ENCODE assay signal across 8 cellular contexts in genomic region chr3:69084326-69084667, GRCh38. TPM values are rescaled to one million over a fixed set of nuclear protein-coding genes. Genes with fewer than 3 reads are reported as not detected.
DNase-seq lines count a peak whose midpoint lies in the region; ATAC-seq and TF ChIP-seq lines count a peak whose summit lies in the region.

No MANE protein-coding gene starts in this region.

- H3K36me3 ChIP-seq in PC-3 (ENCODE audit: low read depth, low read length) (no peaks in the 10 kb centered on the region), muscle layer of duodenum (ENCODE audit: control insufficient read depth in 1 of 2, insufficient read depth in 2 of 2, low read length in 2 of 2) (no peaks in the 10 kb centered on the region)
- no peaks in the 10 kb centered on the region for H3K36me3 ChIP-seq in effector memory CD4-positive, alpha-beta T cell (ENCODE audit: control insufficient read depth, insufficient read depth, low read length)

- peaks cover 43% of the 10 kb centered on the region for H3K4me1 Mint-ChIP-seq in activated CD4-positive, alpha-beta T cell treated with anti-CD3 and anti-CD28 coated beads, Interleukin-2, amount 10 ng/mL, durations not matched to agents 24 days and 14 days

- peak overlapping the region; percentile 99 for H3K27ac ChIP-seq in PC-3 (ENCODE audit: low read length)
- peak overlapping the region; percentile 89 for H3K27ac ChIP-seq in effector memory CD4-positive, alpha-beta T cell (ENCODE audit: insufficient read depth, low read length, poor library complexity, severe bottlenecking)
- H3K27ac ChIP-seq in muscle layer of duodenum (ENCODE audit: low read length) = peak overlapping the region; percentile 97

- H3K9ac ChIP-seq in PC-3 (ENCODE audit: low read length) = peak overlapping the region; percentile 94

- no peaks in the 10 kb centered on the region for H3K27me3 Mint-ChIP-seq in activated CD4-positive, alpha-beta T cell treated with anti-CD3 and anti-CD28 coated beads, Interleukin-2, amount 10 ng/mL, durations not matched to agents 24 days and 14 days

- BruUV-seq in PC-3 (replicated peaks; lab: Mats Ljungman, UMichigan) = no TSS peak

- H3K9me2 ChIP-seq in PC-3 (replicated peaks; ENCODE audit: low read length) = no peaks in the 10 kb centered on the region

- POLR2A ChIA-PET in PC-3 (lab: Charles Lee; ENCODE audit: unreplicated experiment) = interaction anchor here (1.0 kb wide), 1 partner anchor 32 kb away, joined by 6 read pairs; no protein-coding TSS in a partner anchor

- H3K4me1 ChIP-seq in PC-3 (ENCODE audit: insufficient read depth, low read length) (peaks cover 37% of the 10 kb centered on the region), muscle layer of duodenum (ENCODE audit: control insufficient read depth in 1 of 2, insufficient read depth in 2 of 2, low read length in 2 of 2) (peaks cover 38 to 56% of the 10 kb centered on the region in 2 donors)
- peaks cover 52% of the 10 kb centered on the region for H3K4me1 ChIP-seq in effector memory CD4-positive, alpha-beta T cell (ENCODE audit: control insufficient read depth, insufficient read depth, low read length, poor library complexity, severe bottlenecking)

- no peaks in the 10 kb centered on the region for H3K9me3 Mint-ChIP-seq in activated CD4-positive, alpha-beta T cell treated with anti-CD3 and anti-CD28 coated beads, Interleukin-2, amount 10 ng/mL, durations not matched to agents 24 days and 14 days

- ATAC-seq in PC-3 (peak; percentile 4; the same call in 1 of the 2 replicates), HG02763 (IDR thresholded peaks at IDR 0.05; ENCODE audit: unreplicated experiment) (no peak)

- no peaks in the 10 kb centered on the region for H4K20me1 ChIP-seq in PC-3 (ENCODE audit: low read length)

- peak overlapping the region; percentile 73 for H2AFZ ChIP-seq in PC-3 (ENCODE audit: low read length)

- H3K27ac Mint-ChIP-seq in activated CD4-positive, alpha-beta T cell treated with anti-CD3 and anti-CD28 coated beads, Interleukin-2, amount 10 ng/mL, durations not matched to agents 24 days and 14 days = peak overlapping the region; percentile 95

- H3K9me3 ChIP-seq in PC-3 (ENCODE audit: low read length) = no peaks in the 10 kb centered on the region
- no peaks in the 10 kb centered on the region for H3K9me3 ChIP-seq in effector memory CD4-positive, alpha-beta T cell (ENCODE audit: control insufficient read depth, low read length)
- no peaks in the 10 kb centered on the region for H3K9me3 ChIP-seq in muscle layer of duodenum (ENCODE audit: control insufficient read depth in 1 of 2, low read length in 2 of 2)

- peak overlapping the region; percentile 85 for H3K4me3 ChIP-seq in PC-3 (ENCODE audit: low read length)
- peak overlapping the region; percentile 89 for H3K4me3 ChIP-seq in effector memory CD4-positive, alpha-beta T cell (ENCODE audit: insufficient read depth, low read depth, low read length, poor library complexity, severe bottlenecking)
- peak overlapping the region; percentile 93 to 97 for H3K4me3 ChIP-seq in muscle layer of duodenum (ENCODE audit: low read depth in 1 of 2, low read length in 2 of 2)

- H3K4me2 ChIP-seq in PC-3 (ENCODE audit: low read length) = peak overlapping the region; percentile 99

- H3F3A ChIP-seq in PC-3 (ENCODE audit: low read length, unreplicated experiment) = no peaks in the 10 kb centered on the region

- H3K79me2 ChIP-seq in PC-3 (ENCODE audit: low read length) = peaks cover 43% of the 10 kb centered on the region

- H3K27me3 ChIP-seq in PC-3 (ENCODE audit: low read length) (no peaks in the 10 kb centered on the region), muscle layer of duodenum (ENCODE audit: low read depth, low read length) (no peaks in the 10 kb centered on the region)
- no peaks in the 10 kb centered on the region for H3K27me3 ChIP-seq in effector memory CD4-positive, alpha-beta T cell (replicated peaks; ENCODE audit: control insufficient read depth, insufficient read depth, low read length, poor library complexity, severe bottlenecking)

- H3K4me3 Mint-ChIP-seq in activated CD4-positive, alpha-beta T cell treated with anti-CD3 and anti-CD28 coated beads, Interleukin-2, amount 10 ng/mL, durations not matched to agents 24 days and 14 days = peak overlapping the region; percentile 96

- TF ChIP-seq CTCF in PC-3 (conservative IDR thresholded peaks at IDR 0.05; ENCODE audit: low read depth, low read length) = no peak

- intact Hi-C loops in activated CD4-positive, alpha-beta T cell treated with anti-CD3 and anti-CD28 coated beads, Interleukin-2, amount 10 ng/mL, durations not matched to agents 24 days and 14 days (cut with micrococcal nuclease) = loop anchor here (1.0 to 5.0 kb wide), 8 partner anchors 8 to 1978 kb away; partner anchors contain the start of genes EOGT and TMF1
- intact Hi-C loops in PC-3 (cut with micrococcal nuclease) = no loop called here

- peaks cover 26% of the 10 kb centered on the region for H3K36me3 Mint-ChIP-seq in activated CD4-positive, alpha-beta T cell treated with anti-CD3 and anti-CD28 coated beads, Interleukin-2, amount 10 ng/mL, durations not matched to agents 24 days and 14 days (ENCODE audit: low read depth)

- DNase-seq in activated CD4-positive, alpha-beta T cell treated with anti-CD3 and anti-CD28 coated beads, Interleukin-2, amount 10 ng/mL, durations not matched to agents 24 days and 14 days = no peak
- no peak for DNase-seq in activated CD4-positive, alpha-beta T cell treated with anti-CD3 and anti-CD28 coated beads for 1 hour
- DNase-seq in PC-3 (peak; percentile 55), KG1 (lab: John Stamatoyannopoulos, UW) (no peak)
- no peak for DNase-seq in effector memory CD4-positive, alpha-beta T cell
- no peak for DNase-seq in stimulated activated naive CD4-positive, alpha-beta T cell (lab: John Stamatoyannopoulos, UW)

- CTCF ChIA-PET in PC-3 (lab: Charles Lee) = no interaction called here

RNA-seq across cellular contexts. Expression of gene ARL6IP5, which starts 0.4 kb away (rescaled TPM):
- total RNA-seq in activated CD4-positive, alpha-beta T cell treated with anti-CD3 and anti-CD28 coated beads, Interleukin-2, amount 10 ng/mL, durations not matched to agents 24 days and 14 days = 118 and 122 TPM in 2 replicates
- 18.8 and 25.4 TPM in 2 replicates for total RNA-seq in PC-3 (2014; rRNA removed)

RNA-seq across cellular contexts. Expression of gene UBA3, which starts 4.1 kb away (rescaled TPM):
- total RNA-seq in activated CD4-positive, alpha-beta T cell treated with anti-CD3 and anti-CD28 coated beads, Interleukin-2, amount 10 ng/mL, durations not matched to agents 24 days and 14 days = 95.3 and 103 TPM in 2 replicates
- total RNA-seq in PC-3 (2014; rRNA removed) = 27.5 and 40.2 TPM in 2 replicates

RNA-seq across cellular contexts. Expression of gene TMF1, which starts 32.2 kb away (rescaled TPM):
- total RNA-seq in activated CD4-positive, alpha-beta T cell treated with anti-CD3 and anti-CD28 coated beads, Interleukin-2, amount 10 ng/mL, durations not matched to agents 24 days and 14 days = 35.9 and 39.0 TPM in 2 replicates
- total RNA-seq in PC-3 (2014; rRNA removed) = 6.4 and 7.2 TPM in 2 replicates

RNA-seq across cellular contexts. Expression of gene LMOD3, which starts 38.1 kb away (rescaled TPM):
- not detected in 2 replicates for total RNA-seq in activated CD4-positive, alpha-beta T cell treated with anti-CD3 and anti-CD28 coated beads, Interleukin-2, amount 10 ng/mL, durations not matched to agents 24 days and 14 days
- total RNA-seq in PC-3 (2014; rRNA removed) = not detected in 2 replicates
